ENCODE assay signal across 9 cellular contexts in the genomic region with DNA sequence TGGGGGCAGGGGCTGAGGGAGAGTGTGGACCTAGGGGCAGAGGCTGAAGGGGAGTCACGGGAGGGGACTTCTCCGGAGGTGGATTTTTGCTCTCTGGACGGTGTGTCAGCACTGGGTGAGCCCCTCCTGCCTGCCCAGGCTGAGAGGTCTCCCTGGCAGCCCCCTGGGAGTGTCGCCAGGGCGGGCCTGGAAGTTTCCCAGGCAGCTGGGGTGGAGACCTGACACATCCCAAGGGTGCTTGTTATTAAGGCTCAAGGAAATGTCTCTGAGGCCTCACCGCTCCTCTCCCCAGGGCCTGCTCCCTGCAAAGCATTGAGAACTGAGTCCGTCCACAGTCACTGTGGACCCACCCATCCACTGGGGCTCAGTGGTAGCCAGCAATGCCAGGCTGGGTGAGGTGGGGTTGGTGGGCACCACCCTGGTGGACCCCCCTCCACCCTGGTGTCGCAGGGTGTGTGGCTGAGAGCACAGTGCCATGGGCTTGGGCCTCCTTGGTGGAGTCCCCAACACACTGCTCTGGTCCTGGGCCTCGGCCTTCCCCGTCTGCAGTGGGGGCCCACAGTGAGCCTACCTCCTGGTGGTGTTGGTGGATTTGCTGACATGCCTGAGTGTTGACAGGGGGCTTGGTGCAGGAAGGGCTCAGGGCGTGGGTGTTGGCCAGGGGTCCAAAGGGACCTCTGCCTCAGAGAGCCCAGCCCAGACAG. TPM values are rescaled to one million over a fixed set of nuclear protein-coding genes. Genes with fewer than 3 reads are reported as not detected.
DNase-seq lines count a peak whose midpoint lies in the region; ATAC-seq, FAIRE-seq and TF ChIP-seq lines count a peak whose summit lies in the region.
"Had no signal": no experiment of that assay in that cellular context is flagged by ENCODE, and none has a peak within 500 bp of the region (broad histone marks: within the 10 kb centered on the region; RNA-seq: fewer than 3 reads in every experiment).

No MANE protein-coding gene starts in this region.

- FAIRE-seq in keratinocyte (lab: Jason Lieb, UNC), result no peak

- dilution Hi-C loops in keratinocyte (cut with MboI; ENCODE audit: extremely low pct_ligation_motif_present, low sequenced_read_pairs), result no loop called here

- peak overlapping the region; percentile 6 to 26 for H3K4me3 Mint-ChIP-seq in stimulated activated naive CD8-positive, alpha-beta T cell treated with anti-CD3 and anti-CD28 coated beads, Interleukin-15, amount 100 ng/mL, for 72 hours

- H2AFZ ChIP-seq in keratinocyte (ENCODE audit: control insufficient read depth, low read length), result no peak overlapping the region

- H3K27me3 Mint-ChIP-seq in stimulated activated naive CD8-positive, alpha-beta T cell treated with anti-CD3 and anti-CD28 coated beads, Interleukin-15, amount 100 ng/mL, for 72 hours, result no peaks in the 10 kb centered on the region

- peak overlapping the region in 1 of 2 donors; percentile 57 for H3K27ac Mint-ChIP-seq in stimulated activated naive CD8-positive, alpha-beta T cell treated with anti-CD3 and anti-CD28 coated beads, Interleukin-15, amount 100 ng/mL, for 72 hours

- H3K9me3 ChIP-seq in keratinocyte (ENCODE audit: control insufficient read depth, low read depth, low read length), result no peaks in the 10 kb centered on the region

- ATAC-seq in stimulated activated naive CD8-positive, alpha-beta T cell treated with anti-CD3 and anti-CD28 coated beads, Interleukin-15, amount 100 ng/mL, for 72 hours, result peak; percentile 4

- H3K4me1 Mint-ChIP-seq in stimulated activated naive CD8-positive, alpha-beta T cell treated with anti-CD3 and anti-CD28 coated beads, Interleukin-15, amount 100 ng/mL, for 72 hours, result peaks cover 65% of the 10 kb centered on the region

- in situ Hi-C loops in astrocyte of the spinal cord (cut with HindIII; ENCODE audit: low sequenced_read_pairs), result no loop called here
- in situ Hi-C loops in G401 (cut with HindIII; ENCODE audit: low sequenced_read_pairs), result no loop called here

- H3K4me2 ChIP-seq in keratinocyte (ENCODE audit: control insufficient read depth, extremely low read depth, insufficient read depth, low read depth, low read length), result peak overlapping the region; percentile 74

- intact Hi-C loops in head of caudate nucleus (cut with DNase I), result loop anchor here (10.0 kb wide), 1 partner anchor 65 kb away; no protein-coding TSS in a partner anchor

- TF ChIP-seq CTCF in HFF-Myc (IDR thresholded peaks at IDR 0.05; ENCODE audit: low read depth, low read length, missing control alignments), result no peak
- TF ChIP-seq CTCF in astrocyte of the spinal cord (IDR thresholded peaks at IDR 0.05; ENCODE audit: low read depth, low read length), result no peak
- TF ChIP-seq CTCF in keratinocyte (optimal IDR thresholded peaks at IDR 0.05 in 1 of 3, IDR thresholded peaks at IDR 0.05 in 1 of 3, conservative IDR thresholded peaks at IDR 0.05 in 1 of 3; ENCODE audit: extremely low read depth in 1 of 3, insufficient read depth in 2 of 3, low read length in 3 of 3), result no peak

- H3K36me3 ChIP-seq in keratinocyte (ENCODE audit: control insufficient read depth in 2 of 2, extremely low read depth in 1 of 2, insufficient read depth in 2 of 2, low read length in 2 of 2), result peaks cover 12 to 13% of the 10 kb centered on the region in 2 experiments

- H3K4me3 ChIP-seq in HFF-Myc (replicated peaks; ENCODE audit: low read depth, low read length) (peak overlapping the region; percentile 98), astrocyte of the spinal cord (ENCODE audit: low read depth, low read length) (peak overlapping the region; percentile 18), keratinocyte (ENCODE audit: control insufficient read depth in 2 of 3, extremely low read depth in 1 of 3, insufficient read depth in 2 of 3, low read depth in 1 of 3, low read length in 3 of 3) (peak overlapping the region; percentile 35 to 74 (median 43))

- no peak for DNase-seq in HFF-Myc (ENCODE audit: extremely low read depth, low read depth)
- DNase-seq in astrocyte of the spinal cord (ENCODE audit: low read depth, low spot score), result no peak
- no peak for DNase-seq in keratinocyte (ENCODE audit: low read depth, low spot score)
- no peak for DNase-seq in stimulated activated naive CD8-positive, alpha-beta T cell treated with anti-CD3 and anti-CD28 coated beads, Interleukin-15, amount 100 ng/mL, for 72 hours
- DNase-seq in stimulated activated naive CD4-positive, alpha-beta T cell (lab: John Stamatoyannopoulos, UW), result no peak
- no peak for DNase-seq in head of caudate nucleus
- no peak for DNase-seq in SHP77 (lab: John Stamatoyannopoulos, UW)
- no peak for DNase-seq in G401 (ENCODE audit: low spot score)
- DNase-seq: central memory CD4-positive, alpha-beta T cell had no signal

- no peak overlapping the region for H3K27ac ChIP-seq in keratinocyte (ENCODE audit: control insufficient read depth, insufficient read depth, low read length)

- H3K4me1 ChIP-seq in keratinocyte (ENCODE audit: control insufficient read depth, extremely low read depth, insufficient read depth, low read length), result peaks cover 36% of the 10 kb centered on the region

- H4K20me1 ChIP-seq in keratinocyte (ENCODE audit: control insufficient read depth, extremely low read depth, insufficient read depth, low read length), result peaks cover 44% of the 10 kb centered on the region

- no peaks in the 10 kb centered on the region for H3K9me1 ChIP-seq in keratinocyte (ENCODE audit: control insufficient read depth, extremely low read depth, insufficient read depth, low read length)

- no peaks in the 10 kb centered on the region for H3K27me3 ChIP-seq in keratinocyte (ENCODE audit: control insufficient read depth, extremely low read depth, insufficient read depth, low read length)

- peaks cover 69% of the 10 kb centered on the region for H3K79me2 ChIP-seq in keratinocyte (ENCODE audit: control insufficient read depth, insufficient read depth, low read length)

- H3K9ac ChIP-seq in keratinocyte (ENCODE audit: control insufficient read depth, extremely low read depth, insufficient read depth, low read length), result peak overlapping the region; percentile 37

- no peaks in the 10 kb centered on the region for H3K9me3 Mint-ChIP-seq in stimulated activated naive CD8-positive, alpha-beta T cell treated with anti-CD3 and anti-CD28 coated beads, Interleukin-15, amount 100 ng/mL, for 72 hours

RNA-seq across cellular contexts. Expression of gene CD81, which starts 2.5 kb away (rescaled TPM):
- polyA plus RNA-seq in keratinocyte, result 194 to 429 TPM (median 320 TPM) in 3 replicates
- 94.1 TPM for polyA plus RNA-seq in keratinocyte (2011; ENCODE audit: low read depth)
- polyA plus RNA-seq in keratinocyte (2011; cell fraction: cytosol; rRNA removed), result 211 and 326 TPM in 2 replicates
- 476 and 659 TPM in 2 replicates for polyA plus RNA-seq in keratinocyte (2011; cell fraction: nucleus; rRNA removed)
- 517 and 572 TPM in 2 replicates for polyA plus RNA-seq in keratinocyte (2012; ENCODE audit: low replicate concordance)
- 327 to 957 TPM (median 546 TPM) in 3 replicates for polyA minus RNA-seq in keratinocyte
- 543 TPM for polyA minus RNA-seq in keratinocyte (2011; cell fraction: cytosol; rRNA and poly(A)+ RNA removed)
- polyA minus RNA-seq in keratinocyte (2011; cell fraction: nucleus; rRNA and poly(A)+ RNA removed), result 405 and 451 TPM in 2 replicates
- total RNA-seq in G401 (2014; rRNA removed; shearing (Covaris generic)), result 61.8 and 105 TPM in 2 replicates

RNA-seq across cellular contexts. Expression of gene TSSC4, which starts 20.9 kb away (rescaled TPM):
- 15.9 to 27.1 TPM (median 18.6 TPM) in 3 replicates for polyA plus RNA-seq in keratinocyte
- 16.4 TPM for polyA plus RNA-seq in keratinocyte (2011; ENCODE audit: low read depth)
- 9.5 and 26.4 TPM in 2 replicates for polyA plus RNA-seq in keratinocyte (2011; cell fraction: cytosol; rRNA removed)
- 22.0 and 31.6 TPM in 2 replicates for polyA plus RNA-seq in keratinocyte (2011; cell fraction: nucleus; rRNA removed)
- polyA plus RNA-seq in keratinocyte (2012; ENCODE audit: low replicate concordance), result 38.2 and 40.2 TPM in 2 replicates
- polyA minus RNA-seq in keratinocyte, result 13.8 to 23.9 TPM (median 14.9 TPM) in 3 replicates
- polyA minus RNA-seq in keratinocyte (2011; cell fraction: cytosol; rRNA and poly(A)+ RNA removed), result 37.0 TPM
- polyA minus RNA-seq in keratinocyte (2011; cell fraction: nucleus; rRNA and poly(A)+ RNA removed), result 12.8 and 15.4 TPM in 2 replicates
- total RNA-seq in G401 (2014; rRNA removed; shearing (Covaris generic)), result 44.6 and 46.1 TPM in 2 replicates

Comparison
In these comparisons a context has a peak if more than half of its experiments do, and no peak if none do; other contexts are left out.
1. H3K4me3 ChIP-seq: peak in every context shown above with its lines; median percentile 98 in HFF-Myc; 43 in keratinocyte; 18 in astrocyte of the spinal cord.